Comparison of ENCODE assay signal across 1 cellular context in genomic region chr3:112097378-112097777, GRCh38.
TF ChIP-seq lines count a peak whose summit lies in the region.

No MANE protein-coding gene starts in this region.

TF ChIP-seq in IMR-90, 13 proteins besides CTCF, POLR2A, EP300 and RAD21 (continued from another document):
- TF ChIP-seq, protein P1, sequence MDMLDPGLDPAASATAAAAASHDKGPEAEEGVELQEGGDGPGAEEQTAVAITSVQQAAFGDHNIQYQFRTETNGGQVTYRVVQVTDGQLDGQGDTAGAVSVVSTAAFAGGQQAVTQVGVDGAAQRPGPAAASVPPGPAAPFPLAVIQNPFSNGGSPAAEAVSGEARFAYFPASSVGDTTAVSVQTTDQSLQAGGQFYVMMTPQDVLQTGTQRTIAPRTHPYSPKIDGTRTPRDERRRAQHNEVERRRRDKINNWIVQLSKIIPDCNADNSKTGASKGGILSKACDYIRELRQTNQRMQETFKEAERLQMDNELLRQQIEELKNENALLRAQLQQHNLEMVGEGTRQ (IDR thresholded peaks at IDR 0.05; ENCODE audit: low read depth, low read length) = no peak
- peak; percentile 58 for TF ChIP-seq CEBPB (IDR thresholded peaks at IDR 0.05; ENCODE audit: low read depth, low read length)
- no peak for TF ChIP-seq MXI1 (IDR thresholded peaks at IDR 0.05; ENCODE audit: borderline replicate concordance, low read depth, low read length)
- TF ChIP-seq RCOR1 (IDR thresholded peaks at IDR 0.05; ENCODE audit: insufficient replicate concordance, low read length) = no peak
- TF ChIP-seq BHLHE40 (IDR thresholded peaks at IDR 0.05; ENCODE audit: low read depth, low read length) = peak; percentile 55; the same call in 1 of the 2 replicates
- TF ChIP-seq SMC3 (IDR thresholded peaks at IDR 0.05; ENCODE audit: low read depth, low read length) = no peak
- TF ChIP-seq RFX5 (IDR thresholded peaks at IDR 0.05; ENCODE audit: low read depth, low read length) = no peak
